In the genomic region with DNA sequence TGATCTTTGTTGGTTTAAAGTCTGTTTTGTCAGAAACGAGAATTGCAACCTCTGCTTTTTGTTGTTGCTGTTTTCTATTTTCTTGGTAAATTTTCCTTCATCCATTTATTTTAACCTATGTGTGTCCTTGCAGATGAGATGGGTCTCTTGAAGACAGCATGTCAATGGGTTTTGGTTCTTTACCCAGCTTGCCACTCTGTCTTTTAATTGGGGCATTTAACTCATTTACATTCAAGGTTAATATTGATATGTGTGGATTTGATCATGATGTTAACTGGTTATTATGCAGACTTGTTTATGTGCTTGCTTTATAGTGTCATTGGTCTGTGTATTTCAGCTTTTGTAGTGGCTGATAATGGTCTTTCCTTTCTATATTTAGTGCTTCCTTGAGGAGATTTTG, we compare ENCODE assay signal across 35 cellular contexts.
"Had no signal": no experiment of that assay in that cellular context is flagged by ENCODE, and none has a peak within 500 bp of the region (broad histone marks: within the 10 kb centered on the region; RNA-seq: fewer than 3 reads in every experiment).

No MANE protein-coding gene starts in this region.

- H3K36me3 ChIP-seq: MG63 had no signal

- H3K4me3 ChIP-seq: MG63 had no signal

- H3K27ac ChIP-seq: KMS-11 had no signal

- DNase-seq: Karpas-422, Kasumi-1, KG1, MG63, MM.1S, MV-4-11, NCI-H1048, NCI-H1092, NCI-H1092 treated with DMSO at 0.1 percent for 48 hours, NCI-H1105, NCI-H1105 treated with DMSO at 0.1 percent for 48 hours, NCI-H1417, NCI-H1417 treated with DMSO at 0.1 percent for 48 hours, NCI-H1436, NCI-H1436 treated with DMSO at 0.1 percent for 48 hours, NCI-H146, NCI-H1694, NCI-H1694 treated with DMSO at 0.1 percent for 48 hours, NCI-H187, NCI-H187 treated with DMSO at 0.1 percent for 48 hours, NCI-H2029, NCI-H2029 treated with DMSO at 0.1 percent for 48 hours, NCI-H2081, NCI-H2081 treated with DMSO at 0.1 percent for 48 hours, NCI-H2107, NCI-H2171, NCI-H2171 treated with DMSO at 0.1 percent for 48 hours, NCI-H2227 treated with DMSO at 0.1 percent for 48 hours, NCI-H226, NCI-H345, NCI-H446, NCI-H446 treated with DMSO at 0.1 percent for 48 hours, NCI-H510A, NCI-H510A treated with DMSO at 0.1 percent for 48 hours had no signal
